ENCODE assay signal across 31 cellular contexts in genomic region chr2:237561221-237561620, GRCh38. TPM values are rescaled to one million over a fixed set of nuclear protein-coding genes. Genes with fewer than 3 reads are reported as not detected.
"Had no signal": no experiment of that assay in that cellular context is flagged by ENCODE, and none has a peak within 500 bp of the region (broad histone marks: within the 10 kb centered on the region; RNA-seq: fewer than 3 reads in every experiment).

No MANE protein-coding gene starts in this region.

- FAIRE-seq: endothelial cell of umbilical vein, keratinocyte had no signal

- H3K27ac Mint-ChIP-seq: dendritic cell treated with granulocyte-macrophage colony-stimulating factor and Interleukin-4, amounts not matched to agents 40 ng/mL and 50 ng/mL, for 4 days; memory B cell; natural killer cell; stimulated activated memory B cell treated with anti-CD40 and anti-IgM and Interleukin-4, amounts not matched to agents 10 μg/mL and 1 μg/mL and 100 μg/mL, for 72 hours; stimulated activated naive CD8-positive, alpha-beta T cell treated with anti-CD3 and anti-CD28 coated beads, Interleukin-15, Interleukin-2, amounts not matched to agents 100 ng/mL and 50 ng/mL, for 24 hours had no signal

- H3K9me3 ChIP-seq: colonic mucosa, esophagus muscularis mucosa, neutrophil, prostate gland, right atrium auricular region, uterus had no signal

- H3K4me3 Mint-ChIP-seq: dendritic cell treated with granulocyte-macrophage colony-stimulating factor and Interleukin-4, amounts not matched to agents 40 ng/mL and 50 ng/mL, for 4 days; memory B cell; natural killer cell; stimulated activated memory B cell treated with anti-CD40 and anti-IgM and Interleukin-4, amounts not matched to agents 10 μg/mL and 1 μg/mL and 100 μg/mL, for 72 hours; stimulated activated naive CD8-positive, alpha-beta T cell treated with anti-CD3 and anti-CD28 coated beads, Interleukin-15, Interleukin-2, amounts not matched to agents 100 ng/mL and 50 ng/mL, for 24 hours had no signal

- ATAC-seq: foreskin keratinocyte; left lobe of liver; natural killer cell; stimulated activated memory B cell treated with anti-CD40 and anti-IgM and Interleukin-4, amounts not matched to agents 10 μg/mL and 1 μg/mL and 100 μg/mL, for 72 hours had no signal

- H3K27ac ChIP-seq: colonic mucosa, esophagus muscularis mucosa, foreskin keratinocyte, neutrophil, parathyroid adenoma, prostate gland, right atrium auricular region, sigmoid colon, thoracic aorta, tibial nerve, upper lobe of left lung, uterus had no signal

- H3K36me3 ChIP-seq: colonic mucosa, esophagus muscularis mucosa, neutrophil, prostate gland, right atrium auricular region, sigmoid colon, thoracic aorta, tibial nerve, upper lobe of left lung, uterus had no signal

- H3K4me1 ChIP-seq: colonic mucosa, foreskin keratinocyte, parathyroid adenoma, prostate gland had no signal

- H3K4me3 ChIP-seq: colonic mucosa, esophagus muscularis mucosa, lung, prostate gland, right atrium auricular region, sigmoid colon, thoracic aorta, tibial nerve, upper lobe of left lung, uterus had no signal

- DNase-seq: colonic mucosa; effector memory CD4-positive, alpha-beta T cell; foreskin keratinocyte; natural killer cell; sigmoid colon; stimulated activated CD4-positive, alpha-beta T cell treated with anti-CD3 and anti-CD28 coated beads, Interleukin-4, amount 100 ng/mL, for 4 hours; upper lobe of left lung; uterus had no signal

- H3K4me1 Mint-ChIP-seq: memory B cell, natural killer cell had no signal

- H3K27me3 ChIP-seq: colonic mucosa, right atrium auricular region, upper lobe of left lung, uterus had no signal

- H3K9ac ChIP-seq: parathyroid adenoma had no signal

- H3K36me3 Mint-ChIP-seq: natural killer cell had no signal

RNA-seq across cellular contexts. Expression of gene PRLH, which starts 5.2 kb away (rescaled TPM):
- total RNA-seq: cerebellum, colonic mucosa, endothelial cell of umbilical vein, epithelial cell of proximal tubule, esophagus muscularis mucosa, fibroblast of lung, foreskin keratinocyte, left lobe of liver, liver, lung, mononuclear cell, natural killer cell, omental fat pad, prostate gland, right atrium auricular region, sigmoid colon, skeletal muscle tissue, thoracic aorta, tibial nerve, upper lobe of left lung, uterus had no signal
- polyA plus RNA-seq: endothelial cell of umbilical vein, fibroblast of lung, foreskin keratinocyte, keratinocyte, liver, lung, neural cell, sigmoid colon had no signal

RNA-seq across cellular contexts. Expression of gene RAB17, which starts 29.3 kb away (rescaled TPM):
- total RNA-seq: natural killer cell had no signal
- polyA plus RNA-seq: neural cell had no signal
